In the genomic region with DNA sequence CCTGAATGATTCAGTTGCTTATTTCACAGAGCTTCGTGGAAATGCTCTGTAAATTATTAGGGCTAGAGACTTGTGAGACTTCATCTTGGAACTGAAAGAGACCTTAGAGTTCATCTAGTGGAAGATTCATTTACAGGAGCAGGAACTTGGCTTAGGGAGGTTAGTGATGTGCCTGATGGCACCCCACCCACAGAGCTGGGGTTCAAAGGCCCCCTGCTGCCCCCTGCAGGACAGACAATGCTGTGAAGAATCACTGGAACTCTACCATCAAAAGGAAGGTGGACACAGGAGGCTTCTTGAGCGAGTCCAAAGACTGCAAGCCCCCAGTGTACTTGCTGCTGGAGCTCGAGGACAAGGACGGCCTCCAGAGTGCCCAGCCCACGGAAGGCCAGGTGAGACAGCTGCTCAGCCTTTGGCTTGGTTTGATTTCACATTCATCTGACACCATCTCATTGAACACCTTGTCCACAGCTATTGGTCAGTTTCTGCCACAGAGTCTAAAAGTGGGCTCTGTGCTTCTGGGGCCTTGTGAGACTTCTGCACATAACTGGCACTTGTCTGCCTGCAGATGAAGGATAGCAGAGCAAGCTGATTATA, we compare ENCODE assay signal across 9 cellular contexts. TPM values are rescaled to one million over a fixed set of nuclear protein-coding genes. Genes with fewer than 3 reads are reported as not detected.
DNase-seq lines count a peak whose midpoint lies in the region; ATAC-seq and TF ChIP-seq lines count a peak whose summit lies in the region.
"Had no signal": no experiment of that assay in that cellular context is flagged by ENCODE, and none has a peak within 500 bp of the region (broad histone marks: within the 10 kb centered on the region; RNA-seq: fewer than 3 reads in every experiment).

No MANE protein-coding gene starts in this region.

- H3K9me2 ChIP-seq in PC-9 (ENCODE audit: insufficient read depth): no peaks in the 10 kb centered on the region

- WGBS in H9 (ENCODE audit: extremely low coverage, insufficient read length, low lambda C conversion rate): no CpG with 5 or more reads among the region's 5 CpGs
- WGBS in right cardiac atrium: 91% methylated on average over 5 of the region's 5 CpGs

- H3K9me3 Mint-ChIP-seq in Caco-2 (ENCODE audit: unreplicated experiment) (no peaks in the 10 kb centered on the region), H9 (no peaks in the 10 kb centered on the region)

- peak; percentile 95 for TF ChIP-seq CTCF in Caco-2 (IDR thresholded peaks at IDR 0.05; ENCODE audit: insufficient read depth in 1 of 2, low read depth in 1 of 2, low read length in 1 of 2, severe bottlenecking in 1 of 2, unreplicated experiment in 1 of 2)
- peak; percentile 73 for TF ChIP-seq CTCF in H9 (conservative IDR thresholded peaks at IDR 0.05)
- peak; percentile 85 for TF ChIP-seq CTCF in PC-9 (conservative IDR thresholded peaks at IDR 0.05)

- H3K9me3 ChIP-seq in Caco-2: no peaks in the 10 kb centered on the region
- no peaks in the 10 kb centered on the region for H3K9me3 ChIP-seq in H9 (ENCODE audit: control insufficient read depth, low read depth, low read length)
- no peaks in the 10 kb centered on the region for H3K9me3 ChIP-seq in PC-9 (ENCODE audit: insufficient read depth, low read depth)
- no peaks in the 10 kb centered on the region for H3K9me3 ChIP-seq in right cardiac atrium (ENCODE audit: control insufficient read depth, low read length)
- H3K9me3 ChIP-seq: SJSA1 had no signal

- H2BK5ac ChIP-seq in H9 (ENCODE audit: insufficient read length, low read length): no peak overlapping the region

- H3K27me3 ChIP-seq in Caco-2 (replicated peaks; ENCODE audit: control insufficient read depth, insufficient read depth, low read length) (no peaks in the 10 kb centered on the region), H9 (ENCODE audit: insufficient read depth, low read length) (no peaks in the 10 kb centered on the region), PC-9 (ENCODE audit: insufficient read depth, low read depth) (no peaks in the 10 kb centered on the region), right cardiac atrium (ENCODE audit: control insufficient read depth, insufficient read depth) (no peaks in the 10 kb centered on the region)
- H3K27me3 ChIP-seq: SJSA1 had no signal

- no peak overlapping the region for H3K9ac ChIP-seq in H9 (ENCODE audit: extremely low read depth, insufficient read length, low read length)

- peaks cover 91% of the 10 kb centered on the region for H3K36me3 Mint-ChIP-seq in Caco-2 (ENCODE audit: insufficient read depth, unreplicated experiment)
- H3K36me3 Mint-ChIP-seq in H9 (ENCODE audit: insufficient read depth in 1 of 3, low read depth in 3 of 3): peaks cover 30 to 61% (median 53%) of the 10 kb centered on the region in 3 experiments; a peak in 6 of 7 replicates

- H3K4ac ChIP-seq in H9 (ENCODE audit: low read depth, low read length): no peak overlapping the region

- H3K79me1 ChIP-seq in H9 (ENCODE audit: insufficient read depth, low read depth, low read length, poor library complexity, severe bottlenecking): no peaks in the 10 kb centered on the region

- H3K4me3 ChIP-seq in Caco-2 (ENCODE audit: low read depth, low read length): no peak overlapping the region
- H3K4me3 ChIP-seq in PC-9: no peak overlapping the region
- no peak overlapping the region for H3K4me3 ChIP-seq in right cardiac atrium (ENCODE audit: low read length)
- H3K4me3 ChIP-seq: SJSA1 had no signal

- H4K91ac ChIP-seq in H9 (ENCODE audit: insufficient read length, low read depth, low read length): no peak overlapping the region

- H2BK15ac ChIP-seq in H9 (ENCODE audit: low read depth, low read length): no peak overlapping the region

- no peaks in the 10 kb centered on the region for H3K23me2 ChIP-seq in H9 (ENCODE audit: insufficient read length, low read depth, low read length, poor library complexity, severe bottlenecking)

- no peak overlapping the region for H2BK120ac ChIP-seq in H9 (ENCODE audit: low read depth, low read length, poor library complexity, severe bottlenecking)

- no peak overlapping the region for H3K14ac ChIP-seq in H9 (ENCODE audit: insufficient read depth, low read length)

- DNase-seq in Caco-2: peak; percentile 80 to 88
- DNase-seq in H9: peak; percentile 66
- DNase-seq in PC-9: peak; percentile 45 to 60
- DNase-seq in activated T-cell treated with anti-CD3 and anti-CD28 coated beads, Interleukin-2, amount 50 U/mL, for 48 hours: peak; percentile 77 to 81
- DNase-seq in right cardiac atrium: peak in 2 of 3 donors; percentile 27 to 63
- DNase-seq in stimulated activated CD4-positive, alpha-beta T cell treated with anti-CD3 and anti-CD28 coated beads, Interleukin-4, amount 100 ng/mL, for 4 hours: peak; percentile 31 to 58
- DNase-seq in hippocampal formation (lab: John Stamatoyannopoulos, UW): no peak

- H3K23ac ChIP-seq in H9 (ENCODE audit: insufficient read length, low read depth, low read length): no peak overlapping the region

- no peak overlapping the region for H2AFZ ChIP-seq in H9 (ENCODE audit: low read length)
- H2AFZ ChIP-seq in PC-9: no peak overlapping the region

- H3F3A ChIP-seq in PC-9 (ENCODE audit: insufficient read depth, low read depth): no peaks in the 10 kb centered on the region; the same call in 1 of the 2 replicates

- H3K36me3 ChIP-seq in Caco-2 (ENCODE audit: control insufficient read depth, insufficient read depth, low read length): peaks cover 4% of the 10 kb centered on the region; the same call in 1 of the 2 replicates
- no peaks in the 10 kb centered on the region for H3K36me3 ChIP-seq in PC-9 (ENCODE audit: low read depth)

- CTCF ChIA-PET in Caco-2 (lab: Charles Lee): interaction anchor here (0.5 to 2.9 kb wide), 15 partner anchors 11 to 861 kb away, joined by 3 to 81 read pairs (median 4); a partner anchor contains a TSS
- CTCF ChIA-PET in PC-9 (lab: Charles Lee): interaction anchor here (0.5 to 1.2 kb wide), 10 partner anchors 56 to 437 kb away, joined by 3 to 15 read pairs (median 4); no protein-coding TSS in a partner anchor

- H3K56ac ChIP-seq in H9 (ENCODE audit: insufficient read length, low read depth, low read length): no peak overlapping the region

- H3T11ph ChIP-seq in H9 (ENCODE audit: low read length): no peak overlapping the region

- H3K27ac Mint-ChIP-seq in Caco-2 (ENCODE audit: unreplicated experiment): no peak overlapping the region
- H3K27ac Mint-ChIP-seq in H9: no peak overlapping the region

- no peak overlapping the region for H4K8ac ChIP-seq in H9 (replicated peaks; ENCODE audit: insufficient read length, low read depth, low read length)

- H3K4me1 Mint-ChIP-seq in Caco-2 (ENCODE audit: low read depth, unreplicated experiment) (peaks cover 4% of the 10 kb centered on the region), H9 (peaks cover 6 to 7% of the 10 kb centered on the region in 2 experiments)

- no peak overlapping the region for H2AK5ac ChIP-seq in H9 (ENCODE audit: insufficient read length, low read length)

- H3K27ac ChIP-seq in H9 (ENCODE audit: insufficient read length, low read depth, low read length) (no peak overlapping the region), PC-9 (no peak overlapping the region), right cardiac atrium (ENCODE audit: low read length) (no peak overlapping the region)
- H3K27ac ChIP-seq: SJSA1 had no signal

- H2BK20ac ChIP-seq in H9 (ENCODE audit: low read depth, low read length, poor library complexity, severe bottlenecking): no peak overlapping the region

- H3K18ac ChIP-seq in H9 (ENCODE audit: insufficient read length, low read depth, low read length): no peak overlapping the region

- intact Hi-C loops in Caco-2 (cut with micrococcal nuclease; ENCODE audit: unreplicated experiment) (loop anchor here (1.0 to 5.0 kb wide), 3 partner anchors 135 to 243 kb away; a partner anchor contains a TSS), PC-9 (cut with micrococcal nuclease; ENCODE audit: unreplicated experiment) (loop anchor here (1.0 kb wide), 3 partner anchors 154 to 388 kb away; no protein-coding TSS in a partner anchor), right cardiac atrium (cut with DNase I) (no loop called here)

- H3K4me3 Mint-ChIP-seq in Caco-2 (ENCODE audit: unreplicated experiment): no peak overlapping the region
- H3K4me3 Mint-ChIP-seq in H9: no peak overlapping the region

- ATAC-seq in right cardiac atrium (peak; percentile 31 to 39), GM19324 (IDR thresholded peaks at IDR 0.05; ENCODE audit: low FRiP score, unreplicated experiment) (no peak)

- no peak overlapping the region for H3K4me2 ChIP-seq in H9 (ENCODE audit: insufficient read depth, insufficient read length, low read length)
- no peak overlapping the region for H3K4me2 ChIP-seq in PC-9

- H3K4me1 ChIP-seq in Caco-2: no peaks in the 10 kb centered on the region
- no peaks in the 10 kb centered on the region for H3K4me1 ChIP-seq in H9 (ENCODE audit: insufficient read depth, low read length)
- H3K4me1 ChIP-seq in PC-9 (replicated peaks; ENCODE audit: insufficient read depth): no peaks in the 10 kb centered on the region
- H3K4me1 ChIP-seq in right cardiac atrium (ENCODE audit: control insufficient read depth, insufficient read depth, low read length): no peaks in the 10 kb centered on the region
- H3K4me1 ChIP-seq: SJSA1 had no signal

- no peak overlapping the region for H2BK12ac ChIP-seq in H9 (ENCODE audit: insufficient read length, low read depth, low read length)

- no peak overlapping the region for H4K5ac ChIP-seq in H9 (ENCODE audit: insufficient read length, low read depth, low read length)

- H3K79me2 ChIP-seq in H9 (ENCODE audit: insufficient read depth, low read length) (no peaks in the 10 kb centered on the region), PC-9 (ENCODE audit: low read depth) (no peaks in the 10 kb centered on the region)

- H3K27me3 Mint-ChIP-seq in Caco-2 (ENCODE audit: insufficient read depth, unreplicated experiment) (no peaks in the 10 kb centered on the region), H9 (ENCODE audit: low read depth) (no peaks in the 10 kb centered on the region)

- H4K20me1 ChIP-seq in H9 (ENCODE audit: control insufficient read depth, insufficient read depth, insufficient read length) (no peaks in the 10 kb centered on the region), PC-9 (ENCODE audit: insufficient read depth) (no peaks in the 10 kb centered on the region)

- POLR2A ChIA-PET in Caco-2 (lab: Charles Lee): interaction anchor here (0.6 kb wide), 1 partner anchor 144 kb away, joined by 5 read pairs; no protein-coding TSS in a partner anchor
- POLR2A ChIA-PET in PC-9 (lab: Charles Lee; ENCODE audit: unreplicated experiment): no interaction called here

- BruUV-seq in Caco-2 (replicated peaks; lab: Mats Ljungman, UMichigan) (no TSS peak), PC-9 (replicated peaks; lab: Mats Ljungman, UMichigan) (no TSS peak)

RNA-seq across cellular contexts. Expression of a gene that starts 25.1 kb away (rescaled TPM):
- total RNA-seq in Caco-2 (2022): 318 and 345 TPM in 2 replicates
- total RNA-seq in H9 (2021): 159 and 165 TPM in 2 replicates
- 124 and 152 TPM in 2 replicates for total RNA-seq in PC-9 (2021)
- total RNA-seq in right cardiac atrium: 1 to 10 TPM in 1 of 4 donors, under 1 TPM in 2, not detected in 1; 0.11 to 1.4 (median 0.89) TPM
- polyA plus RNA-seq in right cardiac atrium: 0.11 TPM

RNA-seq across cellular contexts. Expression of a gene that starts 34.8 kb away (rescaled TPM):
- not detected in 2 replicates for total RNA-seq in Caco-2 (2022)
- total RNA-seq in H9 (2021): not detected in 2 replicates
- total RNA-seq in PC-9 (2021): not detected in 2 replicates
- not detected for total RNA-seq in right cardiac atrium
- polyA plus RNA-seq in right cardiac atrium: not detected
- total RNA-seq: SJSA1 had no signal

Comparison
In these comparisons a context has a peak if more than half of its experiments do, and no peak if none do; other contexts are left out.
1. DNase-seq: peak in Caco-2 (2 of 2), H9 (single experiment), PC-9 (2 of 2), activated T-cell treated with anti-CD3 and anti-CD28 coated beads, Interleukin-2, amount 50 U/mL, for 48 hours (2 of 2), right cardiac atrium (2 of 3) and stimulated activated CD4-positive, alpha-beta T cell treated with anti-CD3 and anti-CD28 coated beads, Interleukin-4, amount 100 ng/mL, for 4 hours (2 of 2); none in hippocampal formation (0 of 2).
2. RNA of a gene that starts 25.1 kb away (total RNA-seq): 318 to 345 TPM in Caco-2, 159 to 165 TPM in H9 and 124 to 152 TPM in PC-9; 0.11 to 1.4 TPM in right cardiac atrium; every median in the first group is over 10 times any median in the second.
3. intact Hi-C loops: an anchor here in Caco-2 (1.0 to 5.0 kb wide) and PC-9 (1.0 kb wide); none called in right cardiac atrium.
4. Peak in every context shown above with its lines, with median percentiles within 50 percentile points of each other: CTCF ChIP-seq.